In the genomic region with DNA sequence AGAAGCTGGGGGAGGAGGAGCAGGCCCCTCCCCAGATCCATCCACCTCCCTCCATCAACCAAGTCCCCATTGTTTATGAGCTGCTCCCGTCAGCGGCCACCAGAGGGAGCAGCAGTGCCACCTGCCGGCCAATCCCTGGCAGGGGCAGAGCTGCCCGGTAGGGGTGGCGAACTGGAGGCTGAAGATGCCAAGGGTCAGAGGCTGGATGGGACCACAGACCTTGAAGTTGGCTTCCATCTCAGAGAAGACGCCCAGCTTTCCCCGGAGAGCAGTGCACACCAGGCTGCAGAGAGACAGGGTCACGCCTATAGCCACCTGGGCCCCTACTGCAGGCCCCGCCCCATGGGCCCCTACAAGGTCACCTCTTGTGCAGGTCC, we compare ENCODE assay signal across 8 cellular contexts. TPM values are rescaled to one million over a fixed set of nuclear protein-coding genes. Genes with fewer than 3 reads are reported as not detected.
DNase-seq lines count a peak whose midpoint lies in the region; ATAC-seq and TF ChIP-seq lines count a peak whose summit lies in the region.

No MANE protein-coding gene starts in this region.

- no peak for TF ChIP-seq EP300 in esophagus muscularis mucosa (IDR thresholded peaks at IDR 0.05)
- TF ChIP-seq EP300 in stomach (IDR thresholded peaks at IDR 0.05): no peak

- H3K4me1 ChIP-seq in OCI-LY7 (ENCODE audit: insufficient read depth, low read length, poor library complexity, severe bottlenecking) (peaks cover 45% of the 10 kb centered on the region), esophagus muscularis mucosa (peaks cover 21 to 50% (median 39%) of the 10 kb centered on the region in 4 donors), stomach (peaks cover 32 to 52% (median 47%) of the 10 kb centered on the region in 4 donors)

- H3K4me3 ChIP-seq in OCI-LY7 (ENCODE audit: low read depth, low read length, poor library complexity, severe bottlenecking) (no peak overlapping the region), esophagus muscularis mucosa (no peak overlapping the region), stomach (no peak overlapping the region)

- H3K27ac Mint-ChIP-seq in natural killer cell: peak overlapping the region; percentile 83 to 84

- no peaks in the 10 kb centered on the region for H3K9me2 ChIP-seq in OCI-LY7 (ENCODE audit: insufficient read depth, low read length)

- no peaks in the 10 kb centered on the region for H3K27me3 ChIP-seq in esophagus muscularis mucosa
- no peaks in the 10 kb centered on the region for H3K27me3 ChIP-seq in stomach

- H3K36me3 Mint-ChIP-seq in natural killer cell: no peaks in the 10 kb centered on the region

- H3K9me3 ChIP-seq in OCI-LY7 (ENCODE audit: low read length) (no peaks in the 10 kb centered on the region), esophagus muscularis mucosa (no peaks in the 10 kb centered on the region), stomach (no peaks in the 10 kb centered on the region)

- ATAC-seq in natural killer cell (peak; percentile 48 to 63 (median 56)), HG03460 (IDR thresholded peaks at IDR 0.05; ENCODE audit: unreplicated experiment) (no peak)

- peak overlapping the region; percentile 59 for H3K4me3 Mint-ChIP-seq in natural killer cell

- H3K4me2 ChIP-seq in OCI-LY7 (ENCODE audit: low read length): peak overlapping the region; percentile 55

- H3K9me3 Mint-ChIP-seq in natural killer cell: no peaks in the 10 kb centered on the region

- TF ChIP-seq POLR2A in esophagus muscularis mucosa (IDR thresholded peaks at IDR 0.05; ENCODE audit: low read depth) (no peak), stomach (IDR thresholded peaks at IDR 0.05) (no peak)

- H3K27me3 Mint-ChIP-seq in natural killer cell (ENCODE audit: low read depth in 2 of 2): no peaks in the 10 kb centered on the region

- DNase-seq in COR-L47 (lab: John Stamatoyannopoulos, UW) (peak; percentile 41), HuH-7 (ENCODE audit: low spot score) (peak; percentile 84), OCI-LY7 (ENCODE audit: low spot score) (peak; percentile 83), activated T-cell treated with anti-CD3 and anti-CD28 coated beads for 48 hours (ENCODE audit: low read depth) (peak; percentile 79), esophagus muscularis mucosa (ENCODE audit: extremely low spot score) (no peak), natural killer cell (peak; percentile 82), stomach (peak; percentile 83)

- TF ChIP-seq CTCF in OCI-LY7 (conservative IDR thresholded peaks at IDR 0.05; ENCODE audit: low read length) (peak; percentile 99), esophagus muscularis mucosa (IDR thresholded peaks at IDR 0.05) (peak; percentile 97 to 98 (median 98)), natural killer cell (IDR thresholded peaks at IDR 0.05) (peak; percentile 99), stomach (IDR thresholded peaks at IDR 0.05) (peak in 5 of 7 experiments; percentile 96 to 99 (median 97))

- no peaks in the 10 kb centered on the region for H4K20me1 ChIP-seq in OCI-LY7 (ENCODE audit: insufficient read depth, low read length)

- no peak overlapping the region for H3K27ac ChIP-seq in OCI-LY7 (ENCODE audit: low read depth, low read length, poor library complexity, severe bottlenecking)
- H3K27ac ChIP-seq in esophagus muscularis mucosa (replicated peaks in 1 of 4): peak overlapping the region; percentile 39 to 57 (median 47)
- H3K27ac ChIP-seq in stomach: peak overlapping the region in 4 of 5 donors; percentile 10 to 51 (median 26)

- H3K36me3 ChIP-seq in OCI-LY7 (ENCODE audit: insufficient read depth, low read length): peaks cover 53% of the 10 kb centered on the region
- peaks cover 8 to 48% (median 44%) of the 10 kb centered on the region in 4 donors for H3K36me3 ChIP-seq in esophagus muscularis mucosa
- peaks cover 20 to 54% (median 45%) of the 10 kb centered on the region in 4 donors for H3K36me3 ChIP-seq in stomach

- CTCF ChIA-PET in OCI-LY7 (lab: Charles Lee; ENCODE audit: unreplicated experiment): interaction anchor here (0.6 to 0.7 kb wide), 5 partner anchors 9 to 104 kb away, joined by 3 to 5 read pairs (median 3); no protein-coding TSS in a partner anchor

- 0% methylated on average over 3 of the region's 9 CpGs for WGBS in esophagus muscularis mucosa
- 18 to 21% (median 19%) methylated on average over 8 to 9 of the region's 9 CpGs; no CpG with 5 or more reads in 1 of the 5 donors for WGBS in stomach, 5 donors

- POLR2A ChIA-PET in OCI-LY7 (lab: Charles Lee): interaction anchor here (0.6 to 1.2 kb wide), 8 partner anchors 10 to 221 kb away, joined by 3 to 7 read pairs (median 3); partner anchors contain the start of gene MUS81

- BruUV-seq in OCI-LY7 (replicated peaks; lab: Mats Ljungman, UMichigan): no TSS peak

- H3K4me1 Mint-ChIP-seq in natural killer cell: peaks cover 57 to 79% of the 10 kb centered on the region in 2 donors

- intact Hi-C loops in OCI-LY7 (cut with micrococcal nuclease; ENCODE audit: unreplicated experiment): loop anchor here (1.0 to 5.0 kb wide), 2 partner anchors 105 to 248 kb away; no protein-coding TSS in a partner anchor
- intact Hi-C loops in esophagus muscularis mucosa (cut with DNase I): loop anchor here (1.0 to 5.0 kb wide), 2 partner anchors 103 to 118 kb away; partner anchors contain the start of genes BANF1 and EIF1AD
- intact Hi-C loops in natural killer cell (cut with micrococcal nuclease): loop anchor here (1.0 kb wide), 1 partner anchor 105 kb away; no protein-coding TSS in a partner anchor
- intact Hi-C loops in stomach (cut with DNase I; ENCODE audit: low total_unique reads): loop anchor here (5.0 kb wide), 1 partner anchor 78 kb away; the partner anchor contains the start of gene SART1

- no peak overlapping the region for H2AFZ ChIP-seq in OCI-LY7 (ENCODE audit: low read length)

- peaks cover 16% of the 10 kb centered on the region; the same call in 1 of the 2 replicates for H3K79me2 ChIP-seq in OCI-LY7 (ENCODE audit: insufficient read depth, low read depth, low read length)

RNA-seq across cellular contexts. Expression of gene FIBP, which starts 3.6 kb away (rescaled TPM):
- 133 and 184 TPM in 2 replicates for total RNA-seq in OCI-LY7 (2014; rRNA removed; shearing (Covaris generic))
- 89.4 and 97.3 TPM in 2 replicates for total RNA-seq in OCI-LY7 (2022)
- 10 to 100 TPM; 33.2 to 74.3 (median 48.6) TPM for total RNA-seq in esophagus muscularis mucosa
- total RNA-seq in natural killer cell: 10 to 100 TPM; 36.5 to 47.9 (median 45.7) TPM
- 100 to 1,000 TPM in 2 of 5 donors, 10 to 100 TPM in 3; 25.4 to 488 (median 74.3) TPM for total RNA-seq in stomach
- polyA plus RNA-seq in stomach: 10 to 100 TPM; 45.2 to 76.5 (median 66.0) TPM

RNA-seq across cellular contexts. Expression of gene CTSW, which starts 5.1 kb away (rescaled TPM):
- not detected in 2 replicates for total RNA-seq in OCI-LY7 (2014; rRNA removed; shearing (Covaris generic))
- total RNA-seq in OCI-LY7 (2022) (not detected in 2 replicates), esophagus muscularis mucosa (1 to 10 TPM in 3 of 4 donors, under 1 TPM in 1; 0.83 to 2.7 (median 1.5) TPM), natural killer cell (1,000 to 10,000 TPM in 1 of 3 donors, 100 to 1,000 TPM in 2; 765 to 1,016 (median 976) TPM), stomach (1 to 10 TPM in 2 of 5 donors, under 1 TPM in 1, not detected in 2; 0.58 to 2.2 (median 1.1) TPM)
- 1 to 10 TPM in 2 of 3 donors, under 1 TPM in 1; 0.43 to 2.7 (median 1.6) TPM for polyA plus RNA-seq in stomach

RNA-seq across cellular contexts. Expression of gene CCDC85B, which starts 5.8 kb away (rescaled TPM):
- 72.7 and 76.7 TPM in 2 replicates for total RNA-seq in OCI-LY7 (2014; rRNA removed; shearing (Covaris generic))
- 49.0 and 64.1 TPM in 2 replicates for total RNA-seq in OCI-LY7 (2022)
- 10 to 100 TPM; 63.5 to 99.5 (median 84.6) TPM for total RNA-seq in esophagus muscularis mucosa
- total RNA-seq in natural killer cell: 10 to 100 TPM; 22.6 to 36.1 (median 24.1) TPM
- total RNA-seq in stomach: 10 to 100 TPM in 4 of 5 donors, 1 to 10 TPM in 1; 7.0 to 68.9 (median 20.6) TPM
- 10 to 100 TPM; 25.1 to 50.4 (median 42.5) TPM for polyA plus RNA-seq in stomach

RNA-seq across cellular contexts. Expression of gene EFEMP2, which starts 12.1 kb away (rescaled TPM):
- total RNA-seq in OCI-LY7 (2014; rRNA removed; shearing (Covaris generic)): 6.1 and 7.2 TPM in 2 replicates
- 7.6 and 8.9 TPM in 2 replicates for total RNA-seq in OCI-LY7 (2022)
- 100 to 1,000 TPM in 1 of 4 donors, 10 to 100 TPM in 3; 71.8 to 111 (median 82.2) TPM for total RNA-seq in esophagus muscularis mucosa
- total RNA-seq in natural killer cell: 10 to 100 TPM in 1 of 3 donors, 1 to 10 TPM in 2; 6.1 to 13.0 (median 9.8) TPM
- 10 to 100 TPM; 21.0 to 34.4 (median 23.3) TPM for total RNA-seq in stomach
- polyA plus RNA-seq in stomach: 10 to 100 TPM; 31.8 to 37.9 (median 36.0) TPM

RNA-seq across cellular contexts. Expression of gene FOSL1, which starts 15.5 kb away (rescaled TPM):
- 0.88 TPM in 1 of 2 replicates, not detected in the other for total RNA-seq in OCI-LY7 (2014; rRNA removed; shearing (Covaris generic))
- 0.52 TPM in 1 of 2 replicates, not detected in the other for total RNA-seq in OCI-LY7 (2022)
- total RNA-seq in esophagus muscularis mucosa: 10 to 100 TPM in 1 of 4 donors, 1 to 10 TPM in 2, not detected in 1; 3.2 to 47.2 (median 8.7) TPM
- 1 to 10 TPM; 3.4 to 9.0 (median 6.8) TPM for total RNA-seq in natural killer cell
- 10 to 100 TPM in 1 of 5 donors, 1 to 10 TPM in 2, not detected in 2; 1.7 to 43.3 (median 1.9) TPM for total RNA-seq in stomach
- polyA plus RNA-seq in stomach: 10 to 100 TPM in 2 of 3 donors, 1 to 10 TPM in 1; 7.0 to 14.7 (median 14.1) TPM

Comparison
In these comparisons a context has a peak if more than half of its experiments do, and no peak if none do; other contexts are left out.
1. RNA of gene CTSW, which starts 5.1 kb away (total RNA-seq): 765 to 1,016 TPM in natural killer cell; 0.83 to 2.7 TPM in esophagus muscularis mucosa, 0.58 to 2.2 TPM in stomach and not detected in OCI-LY7; every median in the first group is over 100 times any median in the second.
2. Peak in every context shown above with its lines, with median percentiles within 50 percentile points of each other: CTCF ChIP-seq.